In the genomic region with DNA sequence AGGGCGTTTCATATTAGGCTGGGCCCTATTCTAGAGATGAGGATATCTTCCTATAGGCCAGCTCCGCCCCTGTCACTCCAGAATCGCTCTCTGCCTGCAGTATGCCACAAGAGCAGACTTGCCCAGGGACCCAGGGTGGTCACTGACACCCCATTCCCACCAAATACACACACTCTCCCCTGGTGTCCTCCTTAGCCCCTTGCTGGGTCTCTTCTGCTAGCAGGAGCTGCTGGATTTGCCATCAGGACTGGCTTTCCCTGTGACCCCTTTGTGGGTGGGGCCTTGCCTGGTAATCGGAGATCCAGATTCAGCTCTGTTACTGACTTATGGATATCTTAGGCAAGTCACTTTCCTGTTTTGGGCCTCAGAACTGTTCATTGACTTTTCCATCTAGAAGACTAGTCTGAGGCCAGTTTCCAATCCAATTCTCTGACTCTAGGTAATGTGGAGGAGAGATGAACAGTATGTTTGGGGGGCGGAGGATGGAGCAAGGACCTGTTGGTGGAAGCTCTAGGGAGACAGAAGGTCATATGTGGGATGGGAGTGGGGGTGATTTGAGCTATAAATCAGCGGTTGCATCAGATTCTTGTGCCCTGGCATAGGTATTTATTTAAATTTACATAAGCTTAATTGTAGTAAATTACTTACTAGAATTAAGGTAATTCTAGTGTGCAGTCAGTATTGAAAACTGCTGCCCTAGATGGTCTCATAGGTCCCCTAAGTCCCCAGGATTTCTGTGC, we compare ENCODE assay signal across 14 cellular contexts. TPM values are rescaled to one million over a fixed set of nuclear protein-coding genes. Genes with fewer than 3 reads are reported as not detected.
DNase-seq lines count a peak whose midpoint lies in the region; ATAC-seq, FAIRE-seq and TF ChIP-seq lines count a peak whose summit lies in the region.
"Had no signal": no experiment of that assay in that cellular context is flagged by ENCODE, and none has a peak within 500 bp of the region (broad histone marks: within the 10 kb centered on the region; RNA-seq: fewer than 3 reads in every experiment).

No MANE protein-coding gene starts in this region.

- H3K27ac ChIP-seq in VCaP (peak overlapping the region; percentile 74), sigmoid colon (peak overlapping the region; percentile 85 to 93 (median 92))
- H3K27ac ChIP-seq: foreskin keratinocyte, KMS-11 had no signal

- POLR2A ChIA-PET in activated CD4-positive, alpha-beta T cell treated with anti-CD3 and anti-CD28 coated beads, Interleukin-2, amount 10 ng/mL, durations not matched to agents 7 days and 5 days (lab: Charles Lee), result interaction anchor here (0.7 kb wide), 1 partner anchor 17 kb away, joined by 3 read pairs; no protein-coding TSS in a partner anchor

- H3K4me1 Mint-ChIP-seq in activated CD4-positive, alpha-beta T cell treated with anti-CD3 and anti-CD28 coated beads, Interleukin-2, amount 10 ng/mL, durations not matched to agents 7 days and 5 days, result peaks cover 20% of the 10 kb centered on the region

- H3K27ac Mint-ChIP-seq in activated CD4-positive, alpha-beta T cell treated with anti-CD3 and anti-CD28 coated beads, Interleukin-2, amount 10 ng/mL, durations not matched to agents 7 days and 5 days, result no peak overlapping the region

- H3K9me3 ChIP-seq in sigmoid colon, result no peaks in the 10 kb centered on the region

- H3K4me3 ChIP-seq in fibroblast of villous mesenchyme (ENCODE audit: low read depth, low read length), result peak overlapping the region; percentile 12
- H3K4me3 ChIP-seq in sigmoid colon, result peak overlapping the region; percentile 64 to 86 (median 83)

- 77 to 86% methylated on average over 6 of the region's 6 CpGs for WGBS in sigmoid colon, 2 donors

- H3K4me1 ChIP-seq in sigmoid colon, result peaks cover 0 to 78% (median 72%) of the 10 kb centered on the region in 4 donors
- H3K4me1 ChIP-seq: foreskin keratinocyte had no signal

- no peak for TF ChIP-seq EP300 in sigmoid colon (IDR thresholded peaks at IDR 0.05)

- no peaks in the 10 kb centered on the region for H3K36me3 Mint-ChIP-seq in activated CD4-positive, alpha-beta T cell treated with anti-CD3 and anti-CD28 coated beads, Interleukin-2, amount 10 ng/mL, durations not matched to agents 7 days and 5 days (ENCODE audit: low read depth)

- H3K4me3 Mint-ChIP-seq in activated CD4-positive, alpha-beta T cell treated with anti-CD3 and anti-CD28 coated beads, Interleukin-2, amount 10 ng/mL, durations not matched to agents 7 days and 5 days, result peak overlapping the region; percentile 83

- no peak for DNase-seq in activated CD4-positive, alpha-beta T cell treated with anti-CD3 and anti-CD28 coated beads, Interleukin-2, amount 10 ng/mL, durations not matched to agents 7 days and 5 days
- no peak for DNase-seq in activated CD4-positive, alpha-beta T cell treated with anti-CD3 and anti-CD28 coated beads for 4 hours
- DNase-seq in fibroblast of villous mesenchyme (ENCODE audit: low read depth) (no peak), sigmoid colon (peak; percentile 50), retina (no peak), HTR-8/SVneo (ENCODE audit: insufficient read length, low spot score) (no peak)
- DNase-seq: DND-41, foreskin keratinocyte, left colon, NCI-H2081 had no signal

- FAIRE-seq in HTR-8/SVneo (lab: Jason Lieb, UNC), result no peak

- TF ChIP-seq POLR2A in sigmoid colon (IDR thresholded peaks at IDR 0.05), result no peak

- ATAC-seq in HG02623 (IDR thresholded peaks at IDR 0.05; ENCODE audit: unreplicated experiment), result no peak
- ATAC-seq: foreskin keratinocyte had no signal

- intact Hi-C loops in sigmoid colon (cut with DNase I), result loop anchor here (5.0 kb wide), 1 partner anchor 39 kb away; no protein-coding TSS in a partner anchor

- no peaks in the 10 kb centered on the region for H3K27me3 ChIP-seq in sigmoid colon
- H3K27me3 ChIP-seq: foreskin keratinocyte had no signal

- H3K9me3 Mint-ChIP-seq in activated CD4-positive, alpha-beta T cell treated with anti-CD3 and anti-CD28 coated beads, Interleukin-2, amount 10 ng/mL, durations not matched to agents 7 days and 5 days, result no peaks in the 10 kb centered on the region

- no peak for TF ChIP-seq CTCF in VCaP (conservative IDR thresholded peaks at IDR 0.05)
- TF ChIP-seq CTCF in fibroblast of villous mesenchyme (IDR thresholded peaks at IDR 0.05; ENCODE audit: insufficient read depth, low read depth, low read length), result no peak
- TF ChIP-seq CTCF in sigmoid colon (IDR thresholded peaks at IDR 0.05), result no peak

- H3K27me3 Mint-ChIP-seq in activated CD4-positive, alpha-beta T cell treated with anti-CD3 and anti-CD28 coated beads, Interleukin-2, amount 10 ng/mL, durations not matched to agents 7 days and 5 days, result peaks cover 14% of the 10 kb centered on the region

- CTCF ChIA-PET in activated CD4-positive, alpha-beta T cell treated with anti-CD3 and anti-CD28 coated beads, Interleukin-2, amount 10 ng/mL, durations not matched to agents 7 days and 5 days (lab: Charles Lee), result interaction anchor here (0.9 to 1.9 kb wide), 6 partner anchors 10 to 45 kb away, joined by 3 to 6 read pairs (median 5); no protein-coding TSS in a partner anchor

- H3K36me3 ChIP-seq in sigmoid colon, result peaks cover 0 to 17% (median 4%) of the 10 kb centered on the region in 4 donors

RNA-seq across cellular contexts. Expression of a gene that starts 1.6 kb away (rescaled TPM):
- 1 to 10 TPM; 3.6 to 4.2 TPM for total RNA-seq in activated CD4-positive, alpha-beta T cell treated with anti-CD3 and anti-CD28 coated beads, Interleukin-2, amount 10 ng/mL, durations not matched to agents 7 days and 5 days
- total RNA-seq in fibroblast of villous mesenchyme (5.5 and 6.0 TPM in 2 replicates), sigmoid colon (10 to 100 TPM; 55.4 to 76.4 (median 67.4) TPM)
- polyA plus RNA-seq in sigmoid colon, result 100 to 1,000 TPM in 1 of 3 donors, 10 to 100 TPM in 2; 43.0 to 100 (median 70.9) TPM

RNA-seq across cellular contexts. Expression of a gene that starts 36.1 kb away (rescaled TPM):
- total RNA-seq in activated CD4-positive, alpha-beta T cell treated with anti-CD3 and anti-CD28 coated beads, Interleukin-2, amount 10 ng/mL, durations not matched to agents 7 days and 5 days, result not detected
- total RNA-seq in fibroblast of villous mesenchyme, result under 0.01 TPM in 1 of 2 replicates, not detected in the other
- total RNA-seq in sigmoid colon, result 100 to 1,000 TPM; 161 to 184 (median 170) TPM
- polyA plus RNA-seq in sigmoid colon, result 10 to 100 TPM in 1 of 3 donors, 1 to 10 TPM in 1, not detected in 1; 6.0 to 14.4 TPM
- total RNA-seq: foreskin keratinocyte; T-helper 2 cell treated with Interferon-gamma antibody and Interleukin-4, amounts not matched to agents 100 ng/mL and 5 ng/mL, for 36 hours had no signal

Comparison
In these comparisons a context has a peak if more than half of its experiments do, and no peak if none do; other contexts are left out.
1. RNA of a gene that starts 36.1 kb away (total RNA-seq): 161 to 184 TPM in sigmoid colon; not detected in activated CD4-positive, alpha-beta T cell treated with anti-CD3 and anti-CD28 coated beads, Interleukin-2, amount 10 ng/mL, durations not matched to agents 7 days and 5 days and under 0.01 TPM in fibroblast of villous mesenchyme; every median in the first group is over 100 times any median in the second.